In the genomic region with DNA sequence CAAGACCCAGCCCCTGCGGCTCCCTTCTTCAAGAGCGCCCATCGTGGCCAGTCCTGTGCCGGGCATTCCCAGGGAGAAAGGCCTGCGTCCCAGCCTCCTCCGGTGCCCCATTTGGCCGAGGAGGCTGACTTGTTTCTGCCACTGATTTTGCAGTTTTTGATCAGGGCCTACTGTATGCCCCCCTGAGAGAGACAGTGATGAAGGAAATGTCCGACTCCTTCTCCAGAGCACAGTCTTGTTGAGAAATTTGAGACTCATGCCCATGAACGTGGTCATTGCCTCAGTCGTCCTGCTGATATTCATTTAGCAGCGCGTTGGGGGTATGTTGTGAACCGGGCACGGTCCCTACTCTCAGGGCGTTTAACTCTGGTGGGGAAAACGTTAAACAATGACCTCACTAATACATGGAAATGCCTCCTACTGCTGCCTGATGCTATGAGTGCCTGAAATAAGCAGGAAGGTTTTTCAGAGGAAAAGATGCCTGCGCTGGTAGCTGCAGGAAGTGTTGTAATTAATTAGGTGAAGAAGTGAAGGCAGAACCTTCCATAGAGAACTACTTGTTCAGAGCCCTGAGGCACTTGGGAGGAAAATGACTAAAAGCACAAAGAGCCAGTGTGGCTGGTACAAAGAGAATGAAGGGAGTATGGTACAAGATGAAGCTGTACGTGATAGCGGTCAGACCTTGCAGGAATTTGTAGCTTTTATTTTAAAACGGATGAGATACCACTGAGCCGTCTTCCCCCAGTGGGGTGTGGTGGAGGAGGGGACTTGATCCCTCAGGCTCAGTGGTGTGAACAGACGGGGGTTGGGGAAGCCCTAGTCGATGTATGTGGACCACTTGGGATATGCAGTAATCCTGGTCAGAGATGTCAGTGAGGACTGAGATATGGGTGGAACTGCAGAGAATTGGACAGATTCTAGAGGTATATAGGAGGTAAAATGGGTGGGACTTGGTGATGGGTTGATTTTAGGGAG, we compare ENCODE assay signal across 9 cellular contexts. TPM values are rescaled to one million over a fixed set of nuclear protein-coding genes. Genes with fewer than 3 reads are reported as not detected.
A peak's percentile ranks its signal among the peaks of the same experiment; 100 is the strongest.
DNase-seq lines count a peak whose midpoint lies in the region; ATAC-seq and TF ChIP-seq lines count a peak whose summit lies in the region.
"Had no signal": no experiment of that assay in that cellular context is flagged by ENCODE, and none has a peak within 500 bp of the region (broad histone marks: within the 10 kb centered on the region; RNA-seq: fewer than 3 reads in every experiment).

No MANE protein-coding gene starts in this region.

- H3K4me3 Mint-ChIP-seq in neural crest cell, result no peak overlapping the region
- no peak overlapping the region for H3K4me3 Mint-ChIP-seq in stimulated activated memory B cell treated with anti-CD40 and anti-IgM and Interleukin-4, amounts not matched to agents 10 μg/mL and 1 μg/mL and 100 μg/mL, for 72 hours

- no peaks in the 10 kb centered on the region for H3K9me3 Mint-ChIP-seq in neural crest cell
- no peaks in the 10 kb centered on the region for H3K9me3 Mint-ChIP-seq in stimulated activated memory B cell treated with anti-CD40 and anti-IgM and Interleukin-4, amounts not matched to agents 10 μg/mL and 1 μg/mL and 100 μg/mL, for 72 hours

- peaks cover 0 to 28% (median 15%) of the 10 kb centered on the region in 9 donors for H3K36me3 ChIP-seq in heart left ventricle

- intact Hi-C loops in heart left ventricle (cut with DNase I), result no loop called here
- intact Hi-C loops in cardiac septum (cut with DNase I), result loop anchor here (10.0 kb wide), 1 partner anchor 233 kb away; the partner anchor contains the start of gene PUM1

- no peak for TF ChIP-seq CTCF in heart left ventricle (IDR thresholded peaks at IDR 0.05)
- no peak for TF ChIP-seq CTCF in neural crest cell (conservative IDR thresholded peaks at IDR 0.05)

- H3K27me3 Mint-ChIP-seq in neural crest cell (ENCODE audit: low read depth), result no peaks in the 10 kb centered on the region
- H3K27me3 Mint-ChIP-seq in stimulated activated memory B cell treated with anti-CD40 and anti-IgM and Interleukin-4, amounts not matched to agents 10 μg/mL and 1 μg/mL and 100 μg/mL, for 72 hours, result no peaks in the 10 kb centered on the region

- H3K4me1 ChIP-seq in heart left ventricle, result peaks cover 6 to 38% (median 22%) of the 10 kb centered on the region in 12 donors

- no peaks in the 10 kb centered on the region for H3K27me3 ChIP-seq in heart left ventricle

- no peak for TF ChIP-seq POLR2A in heart left ventricle (IDR thresholded peaks at IDR 0.05)

- peak overlapping the region; percentile 59 to 98 (median 86) for H3K4me3 ChIP-seq in heart left ventricle

- H3K9me3 ChIP-seq in heart left ventricle, result no peaks in the 10 kb centered on the region

- peak in 2 of 4 donors; percentile 4 for ATAC-seq in heart left ventricle
- no peak for ATAC-seq in stimulated activated memory B cell treated with anti-CD40 and anti-IgM and Interleukin-4, amounts not matched to agents 10 μg/mL and 1 μg/mL and 100 μg/mL, for 72 hours
- no peak for ATAC-seq in GM18858 (IDR thresholded peaks at IDR 0.05; ENCODE audit: unreplicated experiment)

- no peak overlapping the region for H3K27ac Mint-ChIP-seq in neural crest cell (ENCODE audit: unreplicated experiment)
- H3K27ac Mint-ChIP-seq in stimulated activated memory B cell treated with anti-CD40 and anti-IgM and Interleukin-4, amounts not matched to agents 10 μg/mL and 1 μg/mL and 100 μg/mL, for 72 hours, result no peak overlapping the region

- WGBS in heart left ventricle, 4 donors, result 3 to 4% (median 3%) methylated on average over 22 to 23 of the region's 23 CpGs

- peaks cover 3% of the 10 kb centered on the region for H3K36me3 Mint-ChIP-seq in neural crest cell (ENCODE audit: low read depth)
- peaks cover 31% of the 10 kb centered on the region for H3K36me3 Mint-ChIP-seq in stimulated activated memory B cell treated with anti-CD40 and anti-IgM and Interleukin-4, amounts not matched to agents 10 μg/mL and 1 μg/mL and 100 μg/mL, for 72 hours

- H3K4me1 Mint-ChIP-seq in neural crest cell, result peaks cover 21% of the 10 kb centered on the region
- H3K4me1 Mint-ChIP-seq in stimulated activated memory B cell treated with anti-CD40 and anti-IgM and Interleukin-4, amounts not matched to agents 10 μg/mL and 1 μg/mL and 100 μg/mL, for 72 hours, result peaks cover 10% of the 10 kb centered on the region

- peak overlapping the region in 11 of 12 donors; percentile 73 to 96 (median 90) for H3K27ac ChIP-seq in heart left ventricle

- DNase-seq in heart left ventricle, result no peak
- no peak for DNase-seq in cardiac septum (ENCODE audit: low spot score)
- peak; percentile 6 for DNase-seq in NOMO-1 treated with dmso at 0.1 percent for 144 hours (lab: John Stamatoyannopoulos, UW; ENCODE audit: unreplicated experiment)
- peak; percentile 56 for DNase-seq in epidermal melanocyte (ENCODE audit: insufficient read length, low spot score)
- DNase-seq in neural crest cell (ENCODE audit: low read depth, low spot score), result peak; percentile 9
- no peak for DNase-seq in 8988T

RNA-seq across cellular contexts. Expression of gene ZCCHC17, which starts 0.7 kb away (rescaled TPM):
- total RNA-seq in heart left ventricle, result 10 to 100 TPM; 10.1 to 15.5 (median 11.7) TPM
- polyA plus RNA-seq in heart left ventricle, result 10 to 100 TPM; 15.4 to 29.5 TPM
- total RNA-seq in cardiac septum, result 12.4 TPM
- total RNA-seq in neural crest cell, result 59.7 and 64.6 TPM in 2 replicates

RNA-seq across cellular contexts. Expression of gene SNRNP40, which starts 1.0 kb away (rescaled TPM):
- total RNA-seq in heart left ventricle (10 to 100 TPM; 15.8 to 26.0 (median 17.6) TPM), cardiac septum (21.6 TPM), neural crest cell (129 and 130 TPM in 2 replicates)
- 10 to 100 TPM in 1 of 2 donors, 1 to 10 TPM in 1; 8.6 to 18.3 TPM for polyA plus RNA-seq in heart left ventricle

RNA-seq across cellular contexts. Expression of gene NKAIN1, which starts 57.9 kb away (rescaled TPM):
- total RNA-seq in heart left ventricle (under 1 TPM in 3 of 9 donors, not detected in 6; 0.14 to 0.31 (median 0.21) TPM), cardiac septum (0.11 TPM), neural crest cell (73.2 and 79.7 TPM in 2 replicates)
- polyA plus RNA-seq in heart left ventricle, result not detected
- total RNA-seq: glomerular endothelial cell had no signal

Comparison
In these comparisons a context has a peak if more than half of its experiments do, and no peak if none do; other contexts are left out.
1. DNase-seq: peak in NOMO-1 treated with dmso at 0.1 percent for 144 hours (single experiment), epidermal melanocyte (single experiment) and neural crest cell (single experiment); none in heart left ventricle (0 of 5), cardiac septum (single experiment) and 8988T (single experiment).
2. RNA of gene NKAIN1, which starts 57.9 kb away (total RNA-seq): 73.2 to 79.7 TPM in neural crest cell; 0.11 TPM in cardiac septum (single experiment) and 0.14 to 0.31 TPM in heart left ventricle; every median in the first group is over 10 times any median in the second.